1 cellular context compared by ENCODE assay signal in genomic region chr9:137578518-137579258, GRCh38.
TF ChIP-seq lines count a peak whose summit lies in the region.

Gene DPH7, minus strand, starts transcription at chr9:137578925. Its CDS starts 148 bp downstream, at chr9:137578777.

TF ChIP-seq in HepG2, 621 proteins besides CTCF, POLR2A, EP300 and RAD21 (continued from another document and continues in another):
- peak; percentile 36; the same call in 1 of the 2 replicates for TF ChIP-seq E2F5 (CRISPR knock-in tag; conservative IDR thresholded peaks at IDR 0.05)
- peak; percentile 23; the same call in 1 of the 2 replicates for TF ChIP-seq ZNF230 (CRISPR knock-in tag; IDR thresholded peaks at IDR 0.05)
- TF ChIP-seq ZNF564 (CRISPR knock-in tag; IDR thresholded peaks at IDR 0.05): peak; percentile 76
- no peak for TF ChIP-seq ZNF569 (CRISPR knock-in tag; IDR thresholded peaks at IDR 0.05; ENCODE audit: borderline replicate concordance)
- TF ChIP-seq ZNF772 (CRISPR knock-in tag; IDR thresholded peaks at IDR 0.05): peak; percentile 90; the same call in 1 of the 2 replicates
- peak; percentile 28; the same call in 1 of the 2 replicates for TF ChIP-seq GFI1 (CRISPR knock-in tag; IDR thresholded peaks at IDR 0.05; ENCODE audit: borderline replicate concordance)
- TF ChIP-seq ZNF34 (CRISPR knock-in tag; IDR thresholded peaks at IDR 0.05; ENCODE audit: borderline replicate concordance): peak; percentile 60; the same call in 1 of the 2 replicates
- no peak for TF ChIP-seq ZHX2 (IDR thresholded peaks at IDR 0.05; ENCODE audit: low read depth)
- 0 out of 2 replicates have a peak, but pooled peaks have one; percentile 36 for TF ChIP-seq ZHX2 (CRISPR knock-in tag; IDR thresholded peaks at IDR 0.05; ENCODE audit: borderline replicate concordance)
- peak; percentile 42 for TF ChIP-seq STAG1 (CRISPR knock-in tag; IDR thresholded peaks at IDR 0.05)
- TF ChIP-seq TCF12 (IDR thresholded peaks at IDR 0.05): no peak
- peak; percentile 73; the same call in 1 of the 2 replicates for TF ChIP-seq TCF12 (CRISPR knock-in tag; IDR thresholded peaks at IDR 0.05)
- peak; percentile 82; the same call in 1 of the 2 replicates for TF ChIP-seq KDM5B (CRISPR knock-in tag; IDR thresholded peaks at IDR 0.05; ENCODE audit: borderline replicate concordance)
- no peak for TF ChIP-seq POLR2AphosphoS2 (IDR thresholded peaks at IDR 0.05; ENCODE audit: low read depth, low read length)
- peak; percentile 80 for TF ChIP-seq MAF1 (CRISPR knock-in tag; IDR thresholded peaks at IDR 0.05; ENCODE audit: borderline replicate concordance)
- 0 out of 2 replicates have a peak, but pooled peaks have one; percentile 24 for TF ChIP-seq FOXM1 (CRISPR knock-in tag; IDR thresholded peaks at IDR 0.05)
- TF ChIP-seq ZNF788 (CRISPR knock-in tag; IDR thresholded peaks at IDR 0.05; ENCODE audit: borderline replicate concordance): peak; percentile 64; the same call in 1 of the 2 replicates
- TF ChIP-seq KMT2B (CRISPR knock-in tag; IDR thresholded peaks at IDR 0.05): peak; percentile 88
- TF ChIP-seq AGO2 (optimal IDR thresholded peaks at IDR 0.05; ENCODE audit: low read depth, low read length): peak; percentile 22
- TF ChIP-seq JUND (CRISPR knock-in tag; IDR thresholded peaks at IDR 0.05): peak; percentile 46; the same call in 1 of the 2 replicates
- peak; percentile 79 for TF ChIP-seq ZNF335 (CRISPR knock-in tag; IDR thresholded peaks at IDR 0.05)
- no peak for TF ChIP-seq ZIK1 (CRISPR knock-in tag; IDR thresholded peaks at IDR 0.05; ENCODE audit: borderline replicate concordance, low read depth)
- no peak; the same call in 1 of the 2 replicates for TF ChIP-seq ZMAT5 (CRISPR knock-in tag; IDR thresholded peaks at IDR 0.05; ENCODE audit: borderline replicate concordance, low read depth)
- no peak; the same call in 1 of the 2 replicates for TF ChIP-seq REPIN1 (CRISPR knock-in tag; IDR thresholded peaks at IDR 0.05; ENCODE audit: borderline replicate concordance, low read depth)
- peak; percentile 60; the same call in 1 of the 2 replicates for TF ChIP-seq ATF7-NPFF (CRISPR knock-in tag; IDR thresholded peaks at IDR 0.05; ENCODE audit: low read depth)
- 0 out of 2 replicates have a peak, but pooled peaks have one; percentile 8 for TF ChIP-seq HNF1B (CRISPR knock-in tag; IDR thresholded peaks at IDR 0.05)
- TF ChIP-seq MXI1 (IDR thresholded peaks at IDR 0.05; ENCODE audit: borderline replicate concordance, low read depth, low read length): peak; percentile 76; the same call in 2 of the 3 replicates
- peak; percentile 87 for TF ChIP-seq CBFB (CRISPR knock-in tag; IDR thresholded peaks at IDR 0.05)
- no peak; the same call in 1 of the 2 replicates for TF ChIP-seq SNAPC2 (CRISPR knock-in tag; IDR thresholded peaks at IDR 0.05)
- TF ChIP-seq ZNF431 (CRISPR knock-in tag; IDR thresholded peaks at IDR 0.05; ENCODE audit: borderline replicate concordance, low read depth): peak; percentile 85
- TF ChIP-seq AKNA (CRISPR knock-in tag; IDR thresholded peaks at IDR 0.05; ENCODE audit: borderline replicate concordance): 0 out of 2 replicates have a peak, but pooled peaks have one; percentile 23
- peak; percentile 52 for TF ChIP-seq ZBTB40 (IDR thresholded peaks at IDR 0.05)
- TF ChIP-seq ZBTB40 (CRISPR knock-in tag; IDR thresholded peaks at IDR 0.05): no peak; the same call in 1 of the 2 replicates
- TF ChIP-seq KDM4B (CRISPR knock-in tag; IDR thresholded peaks at IDR 0.05): peak; percentile 63; the same call in 1 of the 2 replicates
- peak; percentile 36; the same call in 1 of the 2 replicates for TF ChIP-seq FOXA3 (CRISPR knock-in tag; IDR thresholded peaks at IDR 0.05)
- TF ChIP-seq GATAD2A (CRISPR knock-in tag; IDR thresholded peaks at IDR 0.05): peak; percentile 34; the same call in 1 of the 2 replicates
